In the genomic region with DNA sequence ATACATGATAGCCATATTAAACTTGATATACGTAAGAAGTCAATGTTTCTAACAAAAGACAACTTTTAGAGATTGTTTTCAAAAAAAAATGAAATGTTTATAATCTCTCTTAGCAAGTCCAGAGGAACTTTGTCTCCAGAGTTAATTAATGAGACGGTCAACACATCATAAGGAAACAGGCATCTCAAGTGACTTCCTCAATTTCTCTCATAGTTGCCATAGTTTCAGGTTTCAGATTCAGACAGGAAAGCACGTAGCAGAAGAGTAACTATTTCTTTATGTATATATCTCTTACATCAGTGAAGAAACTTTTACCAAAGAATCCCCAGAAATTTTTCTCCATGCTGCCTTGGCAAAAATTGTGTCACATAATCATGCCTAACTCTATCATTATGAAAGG, we compare ENCODE assay signal across 11 cellular contexts.
DNase-seq lines count a peak whose midpoint lies in the region; ATAC-seq and TF ChIP-seq lines count a peak whose summit lies in the region.
"Had no signal": no experiment of that assay in that cellular context is flagged by ENCODE, and none has a peak within 500 bp of the region (broad histone marks: within the 10 kb centered on the region; RNA-seq: fewer than 3 reads in every experiment).

No MANE protein-coding gene starts in this region.

- no peaks in the 10 kb centered on the region for H3K9me3 Mint-ChIP-seq in neural progenitor cell

- ATAC-seq in GM18858 (IDR thresholded peaks at IDR 0.05; ENCODE audit: unreplicated experiment) (peak; percentile 100), GM21528 (IDR thresholded peaks at IDR 0.05; ENCODE audit: low FRiP score, unreplicated experiment) (peak; percentile 94), HG03135 (IDR thresholded peaks at IDR 0.05; ENCODE audit: unreplicated experiment) (peak; percentile 98), esophagus mucosa (no peak)

- no peaks in the 10 kb centered on the region for H3K4me1 ChIP-seq in neural progenitor cell
- H3K4me1 ChIP-seq: parathyroid adenoma had no signal

- no peaks in the 10 kb centered on the region for H3K27me3 Mint-ChIP-seq in neural progenitor cell (ENCODE audit: insufficient read depth, low read depth)
- H3K27me3 Mint-ChIP-seq: activated CD4-positive, alpha-beta memory T cell treated with anti-CD3 and anti-CD28 coated beads for 36 hours had no signal

- peak; percentile 45 for DNase-seq in SIG-M5 (lab: John Stamatoyannopoulos, UW)
- no peak for DNase-seq in ecto neural progenitor cell (ENCODE audit: low spot score)
- DNase-seq in activated gamma-delta T cell (lab: John Stamatoyannopoulos, UW), result no peak
- no peak for DNase-seq in neural progenitor cell (ENCODE audit: low spot score)
- DNase-seq: activated CD4-positive, alpha-beta memory T cell treated with anti-CD3 and anti-CD28 coated beads for 36 hours; kidney had no signal

- H3K27ac Mint-ChIP-seq in neural progenitor cell, result no peak overlapping the region
- H3K27ac Mint-ChIP-seq: activated CD4-positive, alpha-beta memory T cell treated with anti-CD3 and anti-CD28 coated beads for 36 hours had no signal

- H3K36me3 ChIP-seq in neural progenitor cell, result no peaks in the 10 kb centered on the region

- H3K36me3 Mint-ChIP-seq in neural progenitor cell, result no peaks in the 10 kb centered on the region
- H3K36me3 Mint-ChIP-seq: activated CD4-positive, alpha-beta memory T cell treated with anti-CD3 and anti-CD28 coated beads for 36 hours had no signal

- no peak overlapping the region for H2AFZ ChIP-seq in neural progenitor cell (replicated peaks)
- H2AFZ ChIP-seq: parathyroid adenoma had no signal

- H3K4me2 ChIP-seq in neural progenitor cell, result no peak overlapping the region

- no peaks in the 10 kb centered on the region for H3K4me1 Mint-ChIP-seq in neural progenitor cell

- H4K20me1 ChIP-seq in neural progenitor cell (ENCODE audit: low read depth), result no peaks in the 10 kb centered on the region

- no peak overlapping the region for H3K27ac ChIP-seq in neural progenitor cell
- H3K27ac ChIP-seq: parathyroid adenoma had no signal

- H3K9me3 ChIP-seq in neural progenitor cell (ENCODE audit: low read depth), result no peaks in the 10 kb centered on the region

- no peaks in the 10 kb centered on the region for H3K27me3 ChIP-seq in neural progenitor cell

- TF ChIP-seq CTCF in neural progenitor cell (IDR thresholded peaks at IDR 0.05), result no peak

- H3K4me3 ChIP-seq in neural progenitor cell, result no peak overlapping the region

- no peak overlapping the region for H3K4me3 Mint-ChIP-seq in neural progenitor cell
- H3K4me3 Mint-ChIP-seq: activated CD4-positive, alpha-beta memory T cell treated with anti-CD3 and anti-CD28 coated beads for 36 hours had no signal

- no peaks in the 10 kb centered on the region for H3K79me2 ChIP-seq in neural progenitor cell (ENCODE audit: low read depth)
- H3K79me2 ChIP-seq: parathyroid adenoma had no signal

- no peaks in the 10 kb centered on the region for H3F3A ChIP-seq in neural progenitor cell (ENCODE audit: low read depth)

- H3K9ac ChIP-seq in neural progenitor cell, result no peak overlapping the region
- H3K9ac ChIP-seq: parathyroid adenoma had no signal
